ENCODE assay signal across 17 cellular contexts in the genomic region with DNA sequence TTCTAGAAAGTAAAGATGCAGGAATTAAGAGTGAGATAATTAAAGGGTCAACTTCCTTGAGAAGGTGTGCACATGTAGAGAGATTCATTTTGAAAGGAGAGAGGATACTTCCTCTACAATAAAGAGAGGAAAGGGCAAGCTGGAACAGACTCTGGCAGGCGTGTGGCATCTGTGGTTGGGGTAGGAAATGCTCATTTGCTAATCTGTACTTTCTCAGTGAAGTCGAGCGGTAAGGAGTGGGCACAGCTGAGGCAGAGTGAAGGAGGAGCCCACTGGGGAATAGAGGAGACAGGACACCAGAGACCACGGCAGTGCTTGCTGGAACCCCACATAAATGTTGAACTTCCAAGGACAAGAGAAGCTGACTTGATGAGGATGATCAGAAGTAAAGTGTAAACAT. TPM values are rescaled to one million over a fixed set of nuclear protein-coding genes. Genes with fewer than 3 reads are reported as not detected.
DNase-seq lines count a peak whose midpoint lies in the region; ATAC-seq and TF ChIP-seq lines count a peak whose summit lies in the region.
"Had no signal": no experiment of that assay in that cellular context is flagged by ENCODE, and none has a peak within 500 bp of the region (broad histone marks: within the 10 kb centered on the region; RNA-seq: fewer than 3 reads in every experiment).

No MANE protein-coding gene starts in this region.

- POLR2A ChIA-PET in CD4-positive, alpha-beta memory T cell (lab: Charles Lee; ENCODE audit: partially characterized antibody) = no interaction called here
- POLR2A ChIA-PET in naive thymus-derived CD8-positive, alpha-beta T cell (lab: Charles Lee) = no interaction called here
- POLR2A ChIA-PET in GM10248 (lab: Yijun Ruan, JAX) = no interaction called here

- H3K27me3 ChIP-seq in CD4-positive, alpha-beta memory T cell (ENCODE audit: insufficient read depth, low read length) = no peaks in the 10 kb centered on the region
- no peaks in the 10 kb centered on the region for H3K27me3 ChIP-seq in GM23338 (ENCODE audit: insufficient read depth)
- no peaks in the 10 kb centered on the region for H3K27me3 ChIP-seq in osteoblast (ENCODE audit: insufficient read depth, low read length)
- H3K27me3 ChIP-seq: gastroesophageal sphincter, thyroid gland had no signal

- no peaks in the 10 kb centered on the region for H3K9me3 Mint-ChIP-seq in CD4-positive, alpha-beta memory T cell
- H3K9me3 Mint-ChIP-seq in GM23338 = no peaks in the 10 kb centered on the region
- H3K9me3 Mint-ChIP-seq in activated T-helper 1 cell treated with anti-CD3 and anti-CD28 coated beads, Interleukin-12 subunit alpha, Interleukin-12 subunit beta, Interleukin-2, Interleukin-4 antibody, amounts not matched to agents 30 ng/mL and 10 ng/mL and 1 ng/mL, durations not matched to agents 14 hours and 24 hours and 36 hours = no peaks in the 10 kb centered on the region
- H3K9me3 Mint-ChIP-seq in naive thymus-derived CD8-positive, alpha-beta T cell = no peaks in the 10 kb centered on the region
- H3K9me3 Mint-ChIP-seq: neural crest cell had no signal

- no peaks in the 10 kb centered on the region for H3K4me1 ChIP-seq in CD4-positive, alpha-beta memory T cell (ENCODE audit: insufficient read depth, low read length)
- H3K4me1 ChIP-seq in GM23338 (ENCODE audit: insufficient read depth) (no peaks in the 10 kb centered on the region), osteoblast (ENCODE audit: insufficient read depth, low read length) (no peaks in the 10 kb centered on the region)
- H3K4me1 ChIP-seq: gastroesophageal sphincter, thyroid gland had no signal

- H3K79me2 ChIP-seq in GM23338 (replicated peaks; ENCODE audit: insufficient read depth) (no peaks in the 10 kb centered on the region; the same call in 1 of the 2 replicates), osteoblast (ENCODE audit: insufficient read depth, low read length) (no peaks in the 10 kb centered on the region)

- no peaks in the 10 kb centered on the region; the same call in 1 of the 2 replicates for H4K20me1 ChIP-seq in GM23338 (replicated peaks; ENCODE audit: insufficient read depth)
- no peaks in the 10 kb centered on the region for H4K20me1 ChIP-seq in osteoblast (ENCODE audit: insufficient read depth, low read length)

- H3K36me3 Mint-ChIP-seq in CD4-positive, alpha-beta memory T cell = peaks cover 75 to 92% of the 10 kb centered on the region in 2 donors
- H3K36me3 Mint-ChIP-seq in GM23338 (ENCODE audit: low read depth) = peaks cover 73% of the 10 kb centered on the region
- H3K36me3 Mint-ChIP-seq in activated T-helper 1 cell treated with anti-CD3 and anti-CD28 coated beads, Interleukin-12 subunit alpha, Interleukin-12 subunit beta, Interleukin-2, Interleukin-4 antibody, amounts not matched to agents 30 ng/mL and 10 ng/mL and 1 ng/mL, durations not matched to agents 14 hours and 24 hours and 36 hours (ENCODE audit: low read depth) = peaks cover 46% of the 10 kb centered on the region
- H3K36me3 Mint-ChIP-seq in naive thymus-derived CD8-positive, alpha-beta T cell = peaks cover 9 to 92% (median 31%) of the 10 kb centered on the region in 3 donors

- peak overlapping the region in 1 of 8 donors; percentile 17 for H3K4me3 Mint-ChIP-seq in CD4-positive, alpha-beta memory T cell
- H3K4me3 Mint-ChIP-seq in GM23338 = no peak overlapping the region
- H3K4me3 Mint-ChIP-seq in activated T-helper 1 cell treated with anti-CD3 and anti-CD28 coated beads, Interleukin-12 subunit alpha, Interleukin-12 subunit beta, Interleukin-2, Interleukin-4 antibody, amounts not matched to agents 30 ng/mL and 10 ng/mL and 1 ng/mL, durations not matched to agents 14 hours and 24 hours and 36 hours = no peak overlapping the region
- no peak overlapping the region for H3K4me3 Mint-ChIP-seq in naive thymus-derived CD8-positive, alpha-beta T cell
- H3K4me3 Mint-ChIP-seq: neural crest cell had no signal

- TF ChIP-seq CTCF in GM23338 (conservative IDR thresholded peaks at IDR 0.05; ENCODE audit: low read depth in 2 of 2) (no peak), GM10248 (IDR thresholded peaks at IDR 0.05; ENCODE audit: control extremely low read depth, extremely low read depth, low read depth, missing control alignments) (no peak), osteoblast (IDR thresholded peaks at IDR 0.05; ENCODE audit: extremely low read depth, low read depth, low read length) (no peak)

- no peak overlapping the region for H2AFZ ChIP-seq in GM23338
- H2AFZ ChIP-seq in osteoblast (ENCODE audit: low read length) = no peak overlapping the region

- H3K27ac ChIP-seq in CD4-positive, alpha-beta memory T cell (ENCODE audit: low read depth, low read length) = no peak overlapping the region
- peak overlapping the region; percentile 80 for H3K27ac ChIP-seq in GM23338 (ENCODE audit: low read depth)
- no peak overlapping the region for H3K27ac ChIP-seq in osteoblast (ENCODE audit: low read depth, low read length)
- H3K27ac ChIP-seq: C4-2B, epithelial cell of prostate, gastroesophageal sphincter, thyroid gland had no signal

- H3F3A ChIP-seq in GM23338 (replicated peaks; ENCODE audit: low read depth) = peaks cover 6% of the 10 kb centered on the region; the same call in 1 of the 2 replicates

- no peaks in the 10 kb centered on the region for H3K9me2 ChIP-seq in GM23338 (ENCODE audit: insufficient read depth)

- no peak overlapping the region for H3K4me3 ChIP-seq in CD4-positive, alpha-beta memory T cell (ENCODE audit: low read length in 2 of 2)
- H3K4me3 ChIP-seq in GM23338 (no peak overlapping the region), osteoblast (ENCODE audit: insufficient read depth, low read length) (no peak overlapping the region)
- H3K4me3 ChIP-seq: gastroesophageal sphincter, lung, thyroid gland had no signal

- no peaks in the 10 kb centered on the region for H3K27me3 Mint-ChIP-seq in CD4-positive, alpha-beta memory T cell
- no peaks in the 10 kb centered on the region for H3K27me3 Mint-ChIP-seq in GM23338 (ENCODE audit: insufficient read depth, low read depth, poor library complexity)
- H3K27me3 Mint-ChIP-seq in activated T-helper 1 cell treated with anti-CD3 and anti-CD28 coated beads, Interleukin-12 subunit alpha, Interleukin-12 subunit beta, Interleukin-2, Interleukin-4 antibody, amounts not matched to agents 30 ng/mL and 10 ng/mL and 1 ng/mL, durations not matched to agents 14 hours and 24 hours and 36 hours (ENCODE audit: insufficient read depth) = no peaks in the 10 kb centered on the region
- no peaks in the 10 kb centered on the region for H3K27me3 Mint-ChIP-seq in naive thymus-derived CD8-positive, alpha-beta T cell

- DNase-seq in CD4-positive, alpha-beta memory T cell = no peak
- DNase-seq in GM23338 (ENCODE audit: low spot score) (no peak), GM10248 (ENCODE audit: extremely low spot score) (no peak), osteoblast (ENCODE audit: insufficient read length, low spot score, missing footprints) (no peak)
- no peak for DNase-seq in activated T-helper 1 cell treated with anti-CD3 and anti-CD28 coated beads, Interleukin-12 subunit alpha, Interleukin-12 subunit beta, Interleukin-2, Interleukin-4 antibody, amounts not matched to agents 30 ng/mL and 10 ng/mL and 1 ng/mL, durations not matched to agents 14 hours and 24 hours and 36 hours (ENCODE audit: low spot score)
- no peak for DNase-seq in naive thymus-derived CD8-positive, alpha-beta T cell
- DNase-seq in activated CD4-positive, CD25-positive, alpha-beta regulatory T cell (lab: John Stamatoyannopoulos, UW) = no peak
- DNase-seq: NCI-H187 treated with DMSO at 0.1 percent for 48 hours, NCI-H524 treated with DMSO at 0.1 percent for 48 hours, PC-3, thyroid gland had no signal

- ATAC-seq in GM23338 = no peak
- no peak for ATAC-seq in naive thymus-derived CD8-positive, alpha-beta T cell
- ATAC-seq: gastroesophageal sphincter, PC-3 had no signal

- peaks cover 81% of the 10 kb centered on the region for H3K36me3 ChIP-seq in CD4-positive, alpha-beta memory T cell (ENCODE audit: insufficient read depth, low read length)
- H3K36me3 ChIP-seq in GM23338 (ENCODE audit: insufficient read depth) (peaks cover 30% of the 10 kb centered on the region; the same call in 1 of the 2 replicates), osteoblast (ENCODE audit: insufficient read depth, low read length) (peaks cover 89% of the 10 kb centered on the region)

- H3K9me3 ChIP-seq in CD4-positive, alpha-beta memory T cell (ENCODE audit: control insufficient read depth in 1 of 2, low read length in 2 of 2) = no peaks in the 10 kb centered on the region
- no peaks in the 10 kb centered on the region for H3K9me3 ChIP-seq in osteoblast (ENCODE audit: low read depth, low read length)
- H3K9me3 ChIP-seq: gastroesophageal sphincter, thyroid gland had no signal

- CTCF ChIA-PET in CD4-positive, alpha-beta memory T cell (lab: Charles Lee; ENCODE audit: partially characterized antibody) = no interaction called here
- CTCF ChIA-PET in GM10248 (lab: Yijun Ruan, JAX) = interaction anchor here (1.6 kb wide), 1 partner anchor 13 kb away, joined by 4 read pairs; no protein-coding TSS in a partner anchor

- H3K27ac Mint-ChIP-seq in CD4-positive, alpha-beta memory T cell = peak overlapping the region in 6 of 7 donors; percentile 17 to 76 (median 48)
- no peak overlapping the region for H3K27ac Mint-ChIP-seq in GM23338
- H3K27ac Mint-ChIP-seq in activated T-helper 1 cell treated with anti-CD3 and anti-CD28 coated beads, Interleukin-12 subunit alpha, Interleukin-12 subunit beta, Interleukin-2, Interleukin-4 antibody, amounts not matched to agents 30 ng/mL and 10 ng/mL and 1 ng/mL, durations not matched to agents 14 hours and 24 hours and 36 hours = peak overlapping the region; percentile 49
- H3K27ac Mint-ChIP-seq in naive thymus-derived CD8-positive, alpha-beta T cell = peak overlapping the region in 9 of 10 donors; percentile 23 to 84 (median 71)

- no peak overlapping the region for H3K4me2 ChIP-seq in GM23338
- H3K4me2 ChIP-seq in osteoblast (ENCODE audit: insufficient read depth, low read length) = no peak overlapping the region

- H3K4me1 Mint-ChIP-seq in CD4-positive, alpha-beta memory T cell = peaks cover 0 to 2% (median 0%) of the 10 kb centered on the region in 4 donors
- H3K4me1 Mint-ChIP-seq in GM23338 = no peaks in the 10 kb centered on the region
- peaks cover 13% of the 10 kb centered on the region for H3K4me1 Mint-ChIP-seq in activated T-helper 1 cell treated with anti-CD3 and anti-CD28 coated beads, Interleukin-12 subunit alpha, Interleukin-12 subunit beta, Interleukin-2, Interleukin-4 antibody, amounts not matched to agents 30 ng/mL and 10 ng/mL and 1 ng/mL, durations not matched to agents 14 hours and 24 hours and 36 hours (ENCODE audit: low read depth)
- peaks cover 8 to 10% (median 8%) of the 10 kb centered on the region in 4 donors for H3K4me1 Mint-ChIP-seq in naive thymus-derived CD8-positive, alpha-beta T cell
- H3K4me1 Mint-ChIP-seq: neural crest cell had no signal

- intact Hi-C loops in CD4-positive, alpha-beta memory T cell (cut with micrococcal nuclease) = no loop called here
- intact Hi-C loops in activated T-helper 1 cell treated with anti-CD3 and anti-CD28 coated beads, Interleukin-12 subunit alpha, Interleukin-12 subunit beta, Interleukin-2, Interleukin-4 antibody, amounts not matched to agents 30 ng/mL and 10 ng/mL and 1 ng/mL, durations not matched to agents 14 hours and 24 hours and 36 hours (cut with micrococcal nuclease) = loop anchor here (5.0 kb wide), 1 partner anchor 39 kb away; no protein-coding TSS in a partner anchor

RNA-seq across cellular contexts. Expression of a gene that starts 49.1 kb away (rescaled TPM):
- not detected for total RNA-seq in CD4-positive, alpha-beta memory T cell
- polyA plus RNA-seq in CD4-positive, alpha-beta memory T cell = not detected
- 275 and 327 TPM in 2 replicates for total RNA-seq in GM23338 (2014; rRNA removed; shearing (Covaris generic))
- 77.6 and 78.0 TPM in 2 replicates for polyA plus RNA-seq in GM23338 (2016; fragmentation: Nextera tagmentation; extraction: Ambion mirVana)
- not detected in 2 replicates for total RNA-seq in activated T-helper 1 cell treated with anti-CD3 and anti-CD28 coated beads, Interleukin-12 subunit alpha, Interleukin-12 subunit beta, Interleukin-2, Interleukin-4 antibody, amounts not matched to agents 30 ng/mL and 10 ng/mL and 1 ng/mL, durations not matched to agents 14 hours and 24 hours and 36 hours
- total RNA-seq in naive thymus-derived CD8-positive, alpha-beta T cell = not detected
- polyA plus RNA-seq in naive thymus-derived CD8-positive, alpha-beta T cell = not detected
- 3.5 and 6.5 TPM in 2 replicates for total RNA-seq in osteoblast
- total RNA-seq: MCF 10A, thyroid gland had no signal

Comparison
In these comparisons a context has a peak if more than half of its experiments do, and no peak if none do; other contexts are left out.
1. RNA of a gene that starts 49.1 kb away (total RNA-seq): 275 to 327 TPM in GM23338; 3.5 to 6.5 TPM in osteoblast, not detected in CD4-positive, alpha-beta memory T cell, not detected in activated T-helper 1 cell treated with anti-CD3 and anti-CD28 coated beads, Interleukin-12 subunit alpha, Interleukin-12 subunit beta, Interleukin-2, Interleukin-4 antibody, amounts not matched to agents 30 ng/mL and 10 ng/mL and 1 ng/mL, durations not matched to agents 14 hours and 24 hours and 36 hours and not detected in naive thymus-derived CD8-positive, alpha-beta T cell; every median in the first group is over 10 times any median in the second.